Comparison of ENCODE assay signal across 1 cellular context in genomic region chr1:9181990-9182783, GRCh38.
TF ChIP-seq lines count a peak whose summit lies in the region.

No MANE protein-coding gene starts in this region.

TF ChIP-seq in WTC11, 78 proteins besides CTCF, POLR2A, EP300 and RAD21 (continued from another document):
- no peak for TF ChIP-seq CDX4 (CRISPR knock-in tag; IDR thresholded peaks at IDR 0.05; ENCODE audit: borderline replicate concordance)
- TF ChIP-seq SMAD3 (CRISPR knock-in tag; IDR thresholded peaks at IDR 0.05; ENCODE audit: borderline replicate concordance), result no peak
- no peak for TF ChIP-seq ZNF232 (CRISPR knock-in tag; IDR thresholded peaks at IDR 0.05)
- no peak for TF ChIP-seq OVOL2 (CRISPR knock-in tag; IDR thresholded peaks at IDR 0.05; ENCODE audit: borderline replicate concordance)
- no peak for TF ChIP-seq IRF2 (CRISPR knock-in tag; IDR thresholded peaks at IDR 0.05; ENCODE audit: borderline replicate concordance, low read depth)
- TF ChIP-seq HMGA2 (CRISPR knock-in tag; IDR thresholded peaks at IDR 0.05), result no peak
- TF ChIP-seq ZNF396 (CRISPR knock-in tag; IDR thresholded peaks at IDR 0.05; ENCODE audit: borderline replicate concordance), result no peak
- no peak for TF ChIP-seq NFATC4 (CRISPR knock-in tag; IDR thresholded peaks at IDR 0.05)
- TF ChIP-seq ZNF121 (CRISPR knock-in tag; IDR thresholded peaks at IDR 0.05), result no peak
TF ChIP-seq in WTC11: peak in this region for 11.
